8 cellular contexts compared by ENCODE assay signal in the genomic region with DNA sequence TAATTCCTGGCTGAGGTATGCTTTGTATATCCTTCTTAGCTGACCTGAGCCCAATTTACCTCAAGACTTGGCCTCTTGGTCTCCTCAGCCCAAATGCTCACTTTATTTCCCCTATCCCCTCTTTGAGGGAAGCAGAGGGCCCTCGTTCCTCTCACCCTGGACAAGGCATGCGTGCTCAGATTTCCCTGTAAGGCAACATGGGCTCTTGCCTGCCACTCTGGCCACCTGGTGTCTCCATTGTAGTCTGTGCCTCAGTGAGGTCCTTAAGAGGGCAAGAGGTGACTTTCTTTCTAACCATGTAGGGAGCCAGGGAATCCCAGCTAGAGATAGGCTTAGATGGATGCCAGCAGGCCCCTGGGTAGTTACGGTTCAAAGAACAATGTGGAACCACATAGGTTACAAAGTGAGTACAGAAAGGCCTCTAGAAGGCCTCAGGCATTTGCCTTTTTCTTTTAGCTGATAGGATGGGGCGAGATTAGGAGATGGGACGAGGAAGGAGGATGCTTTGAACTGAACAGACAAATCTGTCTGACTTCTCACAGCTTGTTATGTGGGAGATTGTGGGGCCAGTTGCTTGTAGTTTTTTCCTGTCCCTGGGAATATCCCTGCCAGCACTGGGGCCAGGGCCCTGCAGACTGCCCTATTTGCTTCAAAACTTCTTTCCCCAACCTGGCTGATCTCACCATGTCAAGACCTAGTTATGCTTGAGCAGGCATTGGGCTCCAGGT. TPM values are rescaled to one million over a fixed set of nuclear protein-coding genes. Genes with fewer than 3 reads are reported as not detected.
DNase-seq lines count a peak whose midpoint lies in the region; ATAC-seq, FAIRE-seq and TF ChIP-seq lines count a peak whose summit lies in the region.

No MANE protein-coding gene starts in this region.

- TF ChIP-seq POLR2A in gastroesophageal sphincter (IDR thresholded peaks at IDR 0.05) (no peak), GM18505 (IDR thresholded peaks at IDR 0.05; ENCODE audit: borderline replicate concordance, extremely low read depth, insufficient read depth, insufficient read length) (no peak)

- peaks cover 45% of the 10 kb centered on the region for H3K79me2 ChIP-seq in GM23248 (ENCODE audit: insufficient read depth)

- WGBS in GM23248 (ENCODE audit: low coverage in 1 of 2, low lambda C conversion rate in 2 of 2, missing lambda C conversion rate in 2 of 2), 2 experiments = 68 to 72% methylated on average over 5 of the region's 5 CpGs
- WGBS in gastroesophageal sphincter (ENCODE audit: low coverage in 1 of 2), 2 donors = 55 to 83% methylated on average over 2 to 5 of the region's 5 CpGs
- 84 to 93% (median 86%) methylated on average over 5 of the region's 5 CpGs for WGBS in small intestine, 3 donors

- DNase-seq in GM23248 = peak; percentile 7
- no peak for DNase-seq in T-helper 17 cell
- peak; percentile 4 for DNase-seq in small intestine
- DNase-seq in NCI-H2171 treated with DMSO at 0.1 percent for 48 hours (lab: John Stamatoyannopoulos, UW) = no peak
- DNase-seq in stimulated activated naive CD4-positive, alpha-beta T cell (lab: John Stamatoyannopoulos, UW) = no peak

- peaks cover 20% of the 10 kb centered on the region for H3K4me1 Mint-ChIP-seq in T-helper 17 cell

- peak overlapping the region; percentile 92 for H3K4me2 ChIP-seq in GM23248 (ENCODE audit: unreplicated experiment)

- peak overlapping the region; percentile 96 for H3K27ac Mint-ChIP-seq in T-helper 17 cell

- no peak for FAIRE-seq in small intestine (lab: Jason Lieb, UNC)

- 0 out of 2 replicates have a peak, but pooled peaks cover 10% of the 10 kb centered on the region for H3F3A ChIP-seq in GM23248 (ENCODE audit: insufficient read depth)

- H3K27me3 Mint-ChIP-seq in T-helper 17 cell = no peaks in the 10 kb centered on the region

- H3K9me3 ChIP-seq in GM23248 (ENCODE audit: low read depth) = no peaks in the 10 kb centered on the region
- no peaks in the 10 kb centered on the region for H3K9me3 ChIP-seq in T-helper 17 cell (ENCODE audit: control insufficient read depth, low read length, poor library complexity, severe bottlenecking)
- no peaks in the 10 kb centered on the region for H3K9me3 ChIP-seq in gastroesophageal sphincter
- no peaks in the 10 kb centered on the region for H3K9me3 ChIP-seq in small intestine (ENCODE audit: control insufficient read depth, low read depth)

- H3K4me3 ChIP-seq in GM23248 (peak overlapping the region; percentile 91), gastroesophageal sphincter (peak overlapping the region; percentile 69 to 74), small intestine (ENCODE audit: low read depth in 1 of 2, low read length in 2 of 2) (peak overlapping the region; percentile 3 to 95)

- H3K4me1 ChIP-seq in GM23248 (ENCODE audit: insufficient read depth) (peaks cover 39% of the 10 kb centered on the region), gastroesophageal sphincter (peaks cover 6 to 37% (median 18%) of the 10 kb centered on the region in 3 donors), small intestine (ENCODE audit: control insufficient read depth in 2 of 2, insufficient read depth in 1 of 2, low read depth in 1 of 2, low read length in 1 of 2) (peaks cover 0 to 2% of the 10 kb centered on the region in 2 donors)

- no peaks in the 10 kb centered on the region for H4K20me1 ChIP-seq in GM23248 (ENCODE audit: insufficient read depth)

- H2AFZ ChIP-seq in GM23248 = peak overlapping the region; percentile 96

- H3K36me3 ChIP-seq in GM23248 (ENCODE audit: low read depth) (no peaks in the 10 kb centered on the region), gastroesophageal sphincter (no peaks in the 10 kb centered on the region), small intestine (ENCODE audit: control insufficient read depth in 2 of 2, insufficient read depth in 2 of 2, low read length in 2 of 2) (peaks cover 0 to 2% of the 10 kb centered on the region in 2 donors)

- TF ChIP-seq EP300 in gastroesophageal sphincter (IDR thresholded peaks at IDR 0.05) = no peak

- H3K9ac ChIP-seq in GM23248 = peak overlapping the region; percentile 96

- peak overlapping the region; percentile 94 for H3K27ac ChIP-seq in GM23248
- peak overlapping the region; percentile 83 to 96 (median 92) for H3K27ac ChIP-seq in gastroesophageal sphincter
- H3K27ac ChIP-seq in small intestine (ENCODE audit: low read depth in 1 of 2, low read length in 1 of 2) = peak overlapping the region in 1 of 2 donors; percentile 98

- H3K27me3 ChIP-seq in GM23248 (replicated peaks; ENCODE audit: insufficient read depth) (no peaks in the 10 kb centered on the region), gastroesophageal sphincter (no peaks in the 10 kb centered on the region), small intestine (ENCODE audit: control insufficient read depth in 2 of 2, insufficient read depth in 2 of 2, low read length in 2 of 2) (no peaks in the 10 kb centered on the region)

- peak overlapping the region; percentile 98 for H3K4me3 Mint-ChIP-seq in T-helper 17 cell

- TF ChIP-seq CTCF in gastroesophageal sphincter (IDR thresholded peaks at IDR 0.05) = no peak

- in situ Hi-C loops in GM23248 (cut with MboI) = no loop called here

- no peaks in the 10 kb centered on the region for H3K36me3 Mint-ChIP-seq in T-helper 17 cell (ENCODE audit: low read depth)

- ATAC-seq in T-helper 17 cell (no peak), gastroesophageal sphincter (no peak), GM21515 (IDR thresholded peaks at IDR 0.05; ENCODE audit: unreplicated experiment) (no peak), GM18505 (IDR thresholded peaks at IDR 0.05; ENCODE audit: unreplicated experiment) (no peak)

- H3K9me2 ChIP-seq in GM23248 (ENCODE audit: insufficient read depth) = no peaks in the 10 kb centered on the region

RNA-seq across cellular contexts. Expression of a gene that starts 1.1 kb away (rescaled TPM):
- total RNA-seq in GM23248 (2014; rRNA removed; shearing (Covaris generic)) = 23.1 and 41.4 TPM in 2 replicates
- polyA plus RNA-seq in GM23248 (2016; fragmentation: Nextera tagmentation; extraction: Ambion mirVana) (31.7 and 34.3 TPM in 2 replicates), small intestine (10 to 100 TPM; 18.4 to 30.8 (median 19.9) TPM)
- total RNA-seq in T-helper 17 cell (10 to 100 TPM; 19.2 to 23.7 TPM), gastroesophageal sphincter (10 to 100 TPM; 23.8 to 33.5 (median 28.8) TPM)

RNA-seq across cellular contexts. Expression of a gene that starts 9.7 kb away (rescaled TPM):
- total RNA-seq in GM23248 (2014; rRNA removed; shearing (Covaris generic)) = 7.2 and 10.5 TPM in 2 replicates
- polyA plus RNA-seq in GM23248 (2016; fragmentation: Nextera tagmentation; extraction: Ambion mirVana) = 2.1 and 4.9 TPM in 2 replicates
- 1 to 10 TPM; 4.0 to 5.9 TPM for total RNA-seq in T-helper 17 cell
- total RNA-seq in gastroesophageal sphincter = 1 to 10 TPM; 2.7 to 4.6 (median 3.9) TPM
- 1 to 10 TPM; 2.5 to 7.1 (median 2.7) TPM for polyA plus RNA-seq in small intestine

Comparison
In these comparisons a context has a peak if more than half of its experiments do, and no peak if none do; other contexts are left out.
1. DNase-seq: peak in GM23248 (single experiment) and small intestine (single experiment); none in T-helper 17 cell (0 of 3), NCI-H2171 treated with DMSO at 0.1 percent for 48 hours (single experiment) and stimulated activated naive CD4-positive, alpha-beta T cell (0 of 6).
2. Peak in every context shown above with its lines, with median percentiles within 50 percentile points of each other: H3K4me3 ChIP-seq.